Comparison of ENCODE assay signal across 17 cellular contexts in genomic region chr2:42200534-42201227, GRCh38. TPM values are rescaled to one million over a fixed set of nuclear protein-coding genes. Genes with fewer than 3 reads are reported as not detected.
DNase-seq lines count a peak whose midpoint lies in the region; ATAC-seq and TF ChIP-seq lines count a peak whose summit lies in the region.
"Had no signal": no experiment of that assay in that cellular context is flagged by ENCODE, and none has a peak within 500 bp of the region (broad histone marks: within the 10 kb centered on the region; RNA-seq: fewer than 3 reads in every experiment).

No MANE protein-coding gene starts in this region.

- H4K5ac ChIP-seq in mesendoderm (ENCODE audit: low read length), result no peak overlapping the region

- H3K79me1 ChIP-seq in mesendoderm (ENCODE audit: low read length), result peaks cover 18% of the 10 kb centered on the region

- H3K4ac ChIP-seq in mesendoderm (ENCODE audit: low read depth, low read length), result no peak overlapping the region

- no peaks in the 10 kb centered on the region for H3K36me3 ChIP-seq in mesendoderm (ENCODE audit: control insufficient read depth, insufficient read depth, low read length)
- H3K36me3 ChIP-seq in naive thymus-derived CD4-positive, alpha-beta T cell (ENCODE audit: control insufficient read depth in 2 of 3, insufficient read depth in 3 of 3, low read length in 3 of 3), result no peaks in the 10 kb centered on the region
- H3K36me3 ChIP-seq: heart left ventricle, MG63, prostate gland had no signal

- CTCF ChIA-PET in naive thymus-derived CD4-positive, alpha-beta T cell (lab: Charles Lee), result interaction anchor here (0.8 to 1.8 kb wide), 4 partner anchors 104 to 115 kb away, joined by 3 to 4 read pairs (median 4); no protein-coding TSS in a partner anchor

- no peak overlapping the region for H2BK120ac ChIP-seq in mesendoderm (ENCODE audit: low read depth, low read length)

- H3K4me1 ChIP-seq in mesendoderm (ENCODE audit: control insufficient read depth, low read depth, low read length), result peaks cover 2% of the 10 kb centered on the region
- peaks cover 28 to 37% of the 10 kb centered on the region in 2 donors for H3K4me1 ChIP-seq in naive thymus-derived CD4-positive, alpha-beta T cell (ENCODE audit: control insufficient read depth in 2 of 2, insufficient read depth in 2 of 2, low read length in 2 of 2)
- H3K4me1 ChIP-seq: prostate gland had no signal

- no peaks in the 10 kb centered on the region for H3K9me3 ChIP-seq in naive thymus-derived CD4-positive, alpha-beta T cell (ENCODE audit: control insufficient read depth in 2 of 3, low read length in 3 of 3)
- H3K9me3 ChIP-seq: heart left ventricle, MG63, prostate gland had no signal

- no peak overlapping the region for H2BK15ac ChIP-seq in mesendoderm (replicated peaks; ENCODE audit: low read depth)

- no peak overlapping the region for H3K56ac ChIP-seq in mesendoderm (ENCODE audit: low read length)

- no peaks in the 10 kb centered on the region for H3K9me3 Mint-ChIP-seq in chondrocyte (ENCODE audit: low read depth)
- peaks cover 0 to 1% (median 0%) of the 10 kb centered on the region in 11 donors for H3K9me3 Mint-ChIP-seq in naive thymus-derived CD4-positive, alpha-beta T cell
- H3K9me3 Mint-ChIP-seq: activated T-cell treated with anti-CD3 and anti-CD28 coated beads, Interleukin-2, amount 50 U/mL, for 24 hours; stimulated activated naive CD8-positive, alpha-beta T cell treated with anti-CD3 and anti-CD28 coated beads, Interleukin-15, amount 100 ng/mL, for 72 hours had no signal

- no peak overlapping the region for H3K4me3 Mint-ChIP-seq in chondrocyte (ENCODE audit: unreplicated experiment)
- peak overlapping the region in 2 of 10 donors; percentile 2 to 52 for H3K4me3 Mint-ChIP-seq in naive thymus-derived CD4-positive, alpha-beta T cell
- H3K4me3 Mint-ChIP-seq: activated T-cell treated with anti-CD3 and anti-CD28 coated beads, Interleukin-2, amount 50 U/mL, for 24 hours; stimulated activated naive CD8-positive, alpha-beta T cell treated with anti-CD3 and anti-CD28 coated beads, Interleukin-15, amount 100 ng/mL, for 72 hours had no signal

- no CpG with 5 or more reads among the region's 2 CpGs for WGBS in mesendoderm (ENCODE audit: extremely low coverage, insufficient coverage, low lambda C conversion rate)

- no peak overlapping the region for H3K4me2 ChIP-seq in mesendoderm (ENCODE audit: low read length)

- H3K18ac ChIP-seq in mesendoderm (ENCODE audit: low read length), result no peak overlapping the region

- H3K36me3 Mint-ChIP-seq in chondrocyte (ENCODE audit: low read depth), result no peaks in the 10 kb centered on the region
- peaks cover 0 to 14% (median 5%) of the 10 kb centered on the region in 5 donors for H3K36me3 Mint-ChIP-seq in naive thymus-derived CD4-positive, alpha-beta T cell

- no peak overlapping the region for H3K23ac ChIP-seq in mesendoderm (ENCODE audit: low read length)

- no peak overlapping the region for H3K9ac ChIP-seq in mesendoderm (ENCODE audit: low read length)

- no peaks in the 10 kb centered on the region for H3K27me3 Mint-ChIP-seq in chondrocyte (ENCODE audit: low read depth)
- H3K27me3 Mint-ChIP-seq in naive thymus-derived CD4-positive, alpha-beta T cell, result no peaks in the 10 kb centered on the region
- H3K27me3 Mint-ChIP-seq: activated T-cell treated with anti-CD3 and anti-CD28 coated beads, Interleukin-2, amount 50 U/mL, for 24 hours; stimulated activated naive CD8-positive, alpha-beta T cell treated with anti-CD3 and anti-CD28 coated beads, Interleukin-15, amount 100 ng/mL, for 72 hours had no signal

- peaks cover 71% of the 10 kb centered on the region for H3K4me1 Mint-ChIP-seq in chondrocyte (ENCODE audit: low read depth)
- H3K4me1 Mint-ChIP-seq in naive thymus-derived CD4-positive, alpha-beta T cell, result peaks cover 38 to 91% (median 87%) of the 10 kb centered on the region in 7 donors

- no peak overlapping the region for H3K27ac ChIP-seq in mesendoderm (ENCODE audit: low read depth, low read length)
- H3K27ac ChIP-seq in naive thymus-derived CD4-positive, alpha-beta T cell (ENCODE audit: low read depth, low read length), result no peak overlapping the region
- H3K27ac ChIP-seq: coronary artery, prostate gland had no signal

- no peaks in the 10 kb centered on the region for H3K27me3 ChIP-seq in mesendoderm (ENCODE audit: insufficient read depth, low read length, poor library complexity)
- no peaks in the 10 kb centered on the region for H3K27me3 ChIP-seq in naive thymus-derived CD4-positive, alpha-beta T cell (ENCODE audit: control insufficient read depth in 2 of 2, insufficient read depth in 2 of 2, low read length in 2 of 2)
- H3K27me3 ChIP-seq: heart left ventricle, MG63 had no signal

- intact Hi-C loops in naive thymus-derived CD4-positive, alpha-beta T cell (cut with micrococcal nuclease), result no loop called here

- H3K27ac Mint-ChIP-seq in chondrocyte (ENCODE audit: unreplicated experiment), result peak overlapping the region; percentile 77
- H3K27ac Mint-ChIP-seq in naive thymus-derived CD4-positive, alpha-beta T cell, result peak overlapping the region in 1 of 9 donors; percentile 36
- H3K27ac Mint-ChIP-seq: activated T-cell treated with anti-CD3 and anti-CD28 coated beads, Interleukin-2, amount 50 U/mL, for 24 hours; stimulated activated naive CD8-positive, alpha-beta T cell treated with anti-CD3 and anti-CD28 coated beads, Interleukin-15, amount 100 ng/mL, for 72 hours had no signal

- POLR2A ChIA-PET in naive thymus-derived CD4-positive, alpha-beta T cell (lab: Charles Lee), result interaction anchor here (2.0 kb wide), 1 partner anchor 30 kb away, joined by 5 read pairs; no protein-coding TSS in a partner anchor

- H2AK5ac ChIP-seq in mesendoderm (ENCODE audit: low read length), result no peak overlapping the region

- peak overlapping the region; percentile 56 for H4K8ac ChIP-seq in mesendoderm (ENCODE audit: low read depth, low read length)

- DNase-seq in AG08396 (ENCODE audit: low spot score) (peak; percentile 9), HS-27A (ENCODE audit: low read depth) (peak; percentile 74), chondrocyte (ENCODE audit: low spot score) (no peak), mesendoderm (no peak), NCI-H146 treated with DMSO at 0.1 percent for 48 hours (lab: John Stamatoyannopoulos, UW; ENCODE audit: unreplicated experiment) (no peak)
- DNase-seq in naive thymus-derived CD4-positive, alpha-beta T cell, result no peak
- DNase-seq: activated CD4-positive, alpha-beta T cell treated with anti-CD3 and anti-CD28 coated beads, Interleukin-2, amount 50 U/mL, for 1 hour; activated T-cell treated with anti-CD3 and anti-CD28 coated beads, Interleukin-2, amount 50 U/mL, for 24 hours; heart left ventricle; MG63; NCI-H2029; NCI-H524; stimulated activated naive CD8-positive, alpha-beta T cell treated with anti-CD3 and anti-CD28 coated beads, Interleukin-15, amount 100 ng/mL, for 72 hours had no signal

- H3K4me3 ChIP-seq in mesendoderm (ENCODE audit: low read length), result no peak overlapping the region
- no peak overlapping the region for H3K4me3 ChIP-seq in naive thymus-derived CD4-positive, alpha-beta T cell (ENCODE audit: low read length)
- H3K4me3 ChIP-seq: coronary artery, heart left ventricle, MG63, prostate gland had no signal

- ATAC-seq in HG03565 (IDR thresholded peaks at IDR 0.05; ENCODE audit: unreplicated experiment) (no peak), HG03139 (IDR thresholded peaks at IDR 0.05; ENCODE audit: unreplicated experiment) (no peak)
- no peak for ATAC-seq in naive thymus-derived CD4-positive, alpha-beta T cell
- ATAC-seq: heart left ventricle; stimulated activated naive CD8-positive, alpha-beta T cell treated with anti-CD3 and anti-CD28 coated beads, Interleukin-15, amount 100 ng/mL, for 72 hours had no signal

- peaks cover 32% of the 10 kb centered on the region for H3K79me2 ChIP-seq in mesendoderm (ENCODE audit: control insufficient read depth, insufficient read depth, low read length)

- H2BK5ac ChIP-seq in mesendoderm (ENCODE audit: low read length), result no peak overlapping the region

- no peak for TF ChIP-seq CTCF in chondrocyte (IDR thresholded peaks at IDR 0.05)

RNA-seq across cellular contexts. Expression of gene EML4, which starts 31.5 kb away (rescaled TPM):
- total RNA-seq in chondrocyte, result 49.5 to 50.0 TPM (median 49.9 TPM) in 3 replicates
- 55.7 TPM for polyA plus RNA-seq in mesendoderm (2013, experiment 1 of 2)
- 54.9 TPM for polyA plus RNA-seq in mesendoderm (2013, experiment 2 of 2)
- total RNA-seq in naive thymus-derived CD4-positive, alpha-beta T cell, result 100 to 1,000 TPM in 4 of 5 experiments, 10 to 100 TPM in 1; 91.1 to 167 (median 143) TPM
- polyA plus RNA-seq in naive thymus-derived CD4-positive, alpha-beta T cell, result 10 to 100 TPM; 64.9 to 69.3 TPM

Comparison
In these comparisons a context has a peak if more than half of its experiments do, and no peak if none do; other contexts are left out.
1. DNase-seq: peak in AG08396 (single experiment) and HS-27A (single experiment); none in chondrocyte (single experiment), mesendoderm (single experiment), naive thymus-derived CD4-positive, alpha-beta T cell (0 of 9) and NCI-H146 treated with DMSO at 0.1 percent for 48 hours (single experiment).